24 cellular contexts compared by ENCODE assay signal in genomic region chr12:130087222-130087621, GRCh38.
DNase-seq lines count a peak whose midpoint lies in the region; ATAC-seq and TF ChIP-seq lines count a peak whose summit lies in the region.
"Had no signal": no experiment of that assay in that cellular context is flagged by ENCODE, and none has a peak within 500 bp of the region (broad histone marks: within the 10 kb centered on the region; RNA-seq: fewer than 3 reads in every experiment).

No MANE protein-coding gene starts in this region.

- no peaks in the 10 kb centered on the region for H3K36me3 Mint-ChIP-seq in activated CD8-positive, alpha-beta T cell treated with anti-CD3 and anti-CD28 coated beads for 36 hours (ENCODE audit: low read depth)
- H3K36me3 Mint-ChIP-seq in activated CD8-positive, alpha-beta T cell treated with anti-CD3 and anti-CD28 coated beads, Interleukin-2, amount 10 ng/mL, durations not matched to agents 7 days and 5 days (ENCODE audit: low read depth) = no peaks in the 10 kb centered on the region
- H3K36me3 Mint-ChIP-seq in CD8-positive, alpha-beta T cell = no peaks in the 10 kb centered on the region
- H3K36me3 Mint-ChIP-seq in T-helper 17 cell (ENCODE audit: low read depth) = no peaks in the 10 kb centered on the region
- H3K36me3 Mint-ChIP-seq in naive thymus-derived CD4-positive, alpha-beta T cell = no peaks in the 10 kb centered on the region
- H3K36me3 Mint-ChIP-seq in activated CD8-positive, alpha-beta memory T cell treated with anti-CD3 and anti-CD28 coated beads, Interleukin-2, amount 10 ng/mL, durations not matched to agents 7 days and 5 days = no peaks in the 10 kb centered on the region

- DNase-seq in activated CD8-positive, alpha-beta T cell treated with anti-CD3 and anti-CD28 coated beads for 36 hours = peak; percentile 13
- DNase-seq in activated CD8-positive, alpha-beta T cell treated with anti-CD3 and anti-CD28 coated beads, Interleukin-2, amount 10 ng/mL, durations not matched to agents 7 days and 5 days = no peak
- no peak for DNase-seq in CD8-positive, alpha-beta T cell
- DNase-seq in T-helper 17 cell (no peak), NCI-H1105 treated with DMSO at 0.1 percent for 48 hours (lab: John Stamatoyannopoulos, UW) (no peak)
- DNase-seq in naive thymus-derived CD4-positive, alpha-beta T cell = peak in 8 of 9 donors; percentile 8 to 44 (median 28)
- DNase-seq in activated CD8-positive, alpha-beta memory T cell treated with anti-CD3 and anti-CD28 coated beads, Interleukin-2, amount 10 ng/mL, durations not matched to agents 7 days and 5 days = no peak
- DNase-seq: AML-193; brain microvascular endothelial cell; COR-L47; dorsolateral prefrontal cortex; hypothalamus; left ventricle myocardium superior; NCI-H1105; NCI-H2029; NCI-H82; small intestine; stimulated activated CD4-positive, alpha-beta T cell treated with anti-CD3 and anti-CD28 coated beads, Interleukin-1b, Interleukin-23, amount 100 ng/mL, for 48 hours; transverse colon had no signal

- POLR2A ChIA-PET in activated CD8-positive, alpha-beta T cell treated with anti-CD3 and anti-CD28 coated beads for 36 hours (lab: Charles Lee) = interaction anchor here (1.3 kb wide), 1 partner anchor 19 kb away, joined by 5 read pairs; no protein-coding TSS in a partner anchor
- POLR2A ChIA-PET in activated CD8-positive, alpha-beta T cell treated with anti-CD3 and anti-CD28 coated beads, Interleukin-2, amount 10 ng/mL, durations not matched to agents 7 days and 5 days (lab: Charles Lee) = no interaction called here
- POLR2A ChIA-PET in CD8-positive, alpha-beta T cell (lab: Charles Lee) = no interaction called here
- POLR2A ChIA-PET in naive thymus-derived CD4-positive, alpha-beta T cell (lab: Charles Lee) = interaction anchor here (0.6 kb wide), 1 partner anchor 1517 kb away, joined by 4 read pairs; no protein-coding TSS in a partner anchor

- no peaks in the 10 kb centered on the region for H3K36me3 ChIP-seq in CD8-positive, alpha-beta T cell (ENCODE audit: insufficient read depth, low read length)
- H3K36me3 ChIP-seq in naive thymus-derived CD4-positive, alpha-beta T cell (ENCODE audit: control insufficient read depth in 2 of 3, insufficient read depth in 3 of 3, low read length in 3 of 3) = no peaks in the 10 kb centered on the region
- H3K36me3 ChIP-seq: brain microvascular endothelial cell, HAP-1, transverse colon had no signal

- H3K9me3 ChIP-seq in CD8-positive, alpha-beta T cell (ENCODE audit: low read length) = no peaks in the 10 kb centered on the region
- H3K9me3 ChIP-seq in T-helper 17 cell (ENCODE audit: control insufficient read depth, low read length, poor library complexity, severe bottlenecking) = no peaks in the 10 kb centered on the region
- H3K9me3 ChIP-seq in naive thymus-derived CD4-positive, alpha-beta T cell (ENCODE audit: control insufficient read depth in 2 of 3, low read length in 3 of 3) = no peaks in the 10 kb centered on the region
- H3K9me3 ChIP-seq: HAP-1, transverse colon had no signal

- no peaks in the 10 kb centered on the region for H3K27me3 ChIP-seq in CD8-positive, alpha-beta T cell (ENCODE audit: insufficient read depth, low read length)
- no peaks in the 10 kb centered on the region for H3K27me3 ChIP-seq in naive thymus-derived CD4-positive, alpha-beta T cell (ENCODE audit: control insufficient read depth in 2 of 2, insufficient read depth in 2 of 2, low read length in 2 of 2)
- H3K27me3 ChIP-seq: brain microvascular endothelial cell, transverse colon had no signal

- H3K4me1 ChIP-seq in CD8-positive, alpha-beta T cell (ENCODE audit: insufficient read depth, low read length) = peaks cover 23% of the 10 kb centered on the region
- H3K4me1 ChIP-seq in naive thymus-derived CD4-positive, alpha-beta T cell (ENCODE audit: control insufficient read depth in 2 of 2, insufficient read depth in 2 of 2, low read length in 2 of 2) = peaks cover 0 to 25% of the 10 kb centered on the region in 2 donors
- H3K4me1 ChIP-seq: A549, HAP-1, parathyroid adenoma, transverse colon had no signal

- CTCF ChIA-PET in activated CD8-positive, alpha-beta T cell treated with anti-CD3 and anti-CD28 coated beads for 36 hours (lab: Charles Lee) = interaction anchor here (0.8 to 1.1 kb wide), 2 partner anchors 19 to 39 kb away, joined by 3 read pairs; no protein-coding TSS in a partner anchor
- CTCF ChIA-PET in activated CD8-positive, alpha-beta T cell treated with anti-CD3 and anti-CD28 coated beads, Interleukin-2, amount 10 ng/mL, durations not matched to agents 7 days and 5 days (lab: Charles Lee) = no interaction called here
- CTCF ChIA-PET in CD8-positive, alpha-beta T cell (lab: Charles Lee) = interaction anchor here (1.4 kb wide), 2 partner anchors 56 to 61 kb away, joined by 3 to 4 read pairs; no protein-coding TSS in a partner anchor
- CTCF ChIA-PET in naive thymus-derived CD4-positive, alpha-beta T cell (lab: Charles Lee) = no interaction called here
- CTCF ChIA-PET in activated CD8-positive, alpha-beta memory T cell treated with anti-CD3 and anti-CD28 coated beads, Interleukin-2, amount 10 ng/mL, durations not matched to agents 7 days and 5 days (lab: Charles Lee) = no interaction called here

- H3K4me1 Mint-ChIP-seq in activated CD8-positive, alpha-beta T cell treated with anti-CD3 and anti-CD28 coated beads for 36 hours (ENCODE audit: low read depth) = peaks cover 22% of the 10 kb centered on the region
- peaks cover 13% of the 10 kb centered on the region for H3K4me1 Mint-ChIP-seq in activated CD8-positive, alpha-beta T cell treated with anti-CD3 and anti-CD28 coated beads, Interleukin-2, amount 10 ng/mL, durations not matched to agents 7 days and 5 days (ENCODE audit: low read depth)
- peaks cover 32% of the 10 kb centered on the region for H3K4me1 Mint-ChIP-seq in CD8-positive, alpha-beta T cell (ENCODE audit: low read depth)
- peaks cover 4% of the 10 kb centered on the region for H3K4me1 Mint-ChIP-seq in T-helper 17 cell
- H3K4me1 Mint-ChIP-seq in naive thymus-derived CD4-positive, alpha-beta T cell = peaks cover 10 to 57% (median 51%) of the 10 kb centered on the region in 7 donors
- no peaks in the 10 kb centered on the region for H3K4me1 Mint-ChIP-seq in activated CD8-positive, alpha-beta memory T cell treated with anti-CD3 and anti-CD28 coated beads, Interleukin-2, amount 10 ng/mL, durations not matched to agents 7 days and 5 days

- no peak overlapping the region for H3K4me3 ChIP-seq in CD8-positive, alpha-beta T cell (ENCODE audit: low read depth, low read length)
- peak overlapping the region; percentile 31 for H3K4me3 ChIP-seq in naive thymus-derived CD4-positive, alpha-beta T cell (ENCODE audit: low read length)
- H3K4me3 ChIP-seq: A549, dorsolateral prefrontal cortex, HAP-1, transverse colon had no signal

- peak; percentile 34 for ATAC-seq in activated CD8-positive, alpha-beta T cell treated with anti-CD3 and anti-CD28 coated beads for 36 hours
- ATAC-seq in activated CD8-positive, alpha-beta T cell treated with anti-CD3 and anti-CD28 coated beads, Interleukin-2, amount 10 ng/mL, durations not matched to agents 7 days and 5 days = no peak
- no peak for ATAC-seq in CD8-positive, alpha-beta T cell
- no peak for ATAC-seq in T-helper 17 cell
- ATAC-seq in naive thymus-derived CD4-positive, alpha-beta T cell = peak; percentile 60
- ATAC-seq in activated CD8-positive, alpha-beta memory T cell treated with anti-CD3 and anti-CD28 coated beads, Interleukin-2, amount 10 ng/mL, durations not matched to agents 7 days and 5 days = no peak
- no peak for ATAC-seq in GM21737 (IDR thresholded peaks at IDR 0.05; ENCODE audit: unreplicated experiment)
- ATAC-seq: A549 had no signal

- no peak overlapping the region for H3K27ac ChIP-seq in CD8-positive, alpha-beta T cell (ENCODE audit: low read depth, low read length)
- peak overlapping the region; percentile 48 for H3K27ac ChIP-seq in naive thymus-derived CD4-positive, alpha-beta T cell (ENCODE audit: low read depth, low read length)
- H3K27ac ChIP-seq: A549, brain microvascular endothelial cell, parathyroid adenoma, transverse colon had no signal

- no peak overlapping the region for H3K4me3 Mint-ChIP-seq in activated CD8-positive, alpha-beta T cell treated with anti-CD3 and anti-CD28 coated beads for 36 hours
- no peak overlapping the region for H3K4me3 Mint-ChIP-seq in activated CD8-positive, alpha-beta T cell treated with anti-CD3 and anti-CD28 coated beads, Interleukin-2, amount 10 ng/mL, durations not matched to agents 7 days and 5 days
- H3K4me3 Mint-ChIP-seq in CD8-positive, alpha-beta T cell = peak overlapping the region; percentile 70
- peak overlapping the region; percentile 19 for H3K4me3 Mint-ChIP-seq in T-helper 17 cell
- H3K4me3 Mint-ChIP-seq in naive thymus-derived CD4-positive, alpha-beta T cell = peak overlapping the region in 9 of 10 donors; percentile 66 to 91 (median 86)
- H3K4me3 Mint-ChIP-seq in activated CD8-positive, alpha-beta memory T cell treated with anti-CD3 and anti-CD28 coated beads, Interleukin-2, amount 10 ng/mL, durations not matched to agents 7 days and 5 days = no peak overlapping the region
- H3K4me3 Mint-ChIP-seq: T-helper 1 cell treated with Interleukin-12 subunit alpha and Interleukin-12 subunit beta and Interleukin-4 antibody, amounts not matched to agents 30 μg/mL and 1 μg/mL, for 36 hours had no signal

- no peaks in the 10 kb centered on the region for H3K27me3 Mint-ChIP-seq in activated CD8-positive, alpha-beta T cell treated with anti-CD3 and anti-CD28 coated beads for 36 hours
- no peaks in the 10 kb centered on the region for H3K27me3 Mint-ChIP-seq in activated CD8-positive, alpha-beta T cell treated with anti-CD3 and anti-CD28 coated beads, Interleukin-2, amount 10 ng/mL, durations not matched to agents 7 days and 5 days (ENCODE audit: low read depth)
- H3K27me3 Mint-ChIP-seq in CD8-positive, alpha-beta T cell (ENCODE audit: low read depth) = no peaks in the 10 kb centered on the region
- no peaks in the 10 kb centered on the region for H3K27me3 Mint-ChIP-seq in T-helper 17 cell
- H3K27me3 Mint-ChIP-seq in naive thymus-derived CD4-positive, alpha-beta T cell = no peaks in the 10 kb centered on the region
- no peaks in the 10 kb centered on the region for H3K27me3 Mint-ChIP-seq in activated CD8-positive, alpha-beta memory T cell treated with anti-CD3 and anti-CD28 coated beads, Interleukin-2, amount 10 ng/mL, durations not matched to agents 7 days and 5 days

- intact Hi-C loops in activated CD8-positive, alpha-beta T cell treated with anti-CD3 and anti-CD28 coated beads for 36 hours (cut with micrococcal nuclease) = no loop called here
- intact Hi-C loops in CD8-positive, alpha-beta T cell (cut with DNase I, micrococcal nuclease) = no loop called here
- intact Hi-C loops in naive thymus-derived CD4-positive, alpha-beta T cell (cut with micrococcal nuclease) = no loop called here

- no peaks in the 10 kb centered on the region for H3K9me3 Mint-ChIP-seq in activated CD8-positive, alpha-beta T cell treated with anti-CD3 and anti-CD28 coated beads for 36 hours
- H3K9me3 Mint-ChIP-seq in activated CD8-positive, alpha-beta T cell treated with anti-CD3 and anti-CD28 coated beads, Interleukin-2, amount 10 ng/mL, durations not matched to agents 7 days and 5 days (ENCODE audit: insufficient read depth) = no peaks in the 10 kb centered on the region
- H3K9me3 Mint-ChIP-seq in CD8-positive, alpha-beta T cell = no peaks in the 10 kb centered on the region
- peaks cover 0 to 17% (median 0%) of the 10 kb centered on the region in 11 donors for H3K9me3 Mint-ChIP-seq in naive thymus-derived CD4-positive, alpha-beta T cell
- H3K9me3 Mint-ChIP-seq in activated CD8-positive, alpha-beta memory T cell treated with anti-CD3 and anti-CD28 coated beads, Interleukin-2, amount 10 ng/mL, durations not matched to agents 7 days and 5 days (ENCODE audit: low read depth) = peaks cover 16% of the 10 kb centered on the region

- no peak for TF ChIP-seq CTCF in activated CD8-positive, alpha-beta T cell treated with anti-CD3 and anti-CD28 coated beads for 36 hours (IDR thresholded peaks at IDR 0.05)
- TF ChIP-seq CTCF in CD8-positive, alpha-beta T cell (IDR thresholded peaks at IDR 0.05) = no peak

- H3K27ac Mint-ChIP-seq in activated CD8-positive, alpha-beta T cell treated with anti-CD3 and anti-CD28 coated beads for 36 hours = no peak overlapping the region
- no peak overlapping the region for H3K27ac Mint-ChIP-seq in activated CD8-positive, alpha-beta T cell treated with anti-CD3 and anti-CD28 coated beads, Interleukin-2, amount 10 ng/mL, durations not matched to agents 7 days and 5 days
- H3K27ac Mint-ChIP-seq in CD8-positive, alpha-beta T cell = peak overlapping the region; percentile 73
- H3K27ac Mint-ChIP-seq in T-helper 17 cell = no peak overlapping the region
- peak overlapping the region in 8 of 9 donors; percentile 80 to 92 (median 88) for H3K27ac Mint-ChIP-seq in naive thymus-derived CD4-positive, alpha-beta T cell
- H3K27ac Mint-ChIP-seq in activated CD8-positive, alpha-beta memory T cell treated with anti-CD3 and anti-CD28 coated beads, Interleukin-2, amount 10 ng/mL, durations not matched to agents 7 days and 5 days = no peak overlapping the region
- H3K27ac Mint-ChIP-seq: T-helper 1 cell treated with Interleukin-12 subunit alpha and Interleukin-12 subunit beta and Interleukin-4 antibody, amounts not matched to agents 30 μg/mL and 1 μg/mL, for 36 hours had no signal

Comparison
In these comparisons a context has a peak if more than half of its experiments do, and no peak if none do; other contexts are left out.
1. ATAC-seq: peak in activated CD8-positive, alpha-beta T cell treated with anti-CD3 and anti-CD28 coated beads for 36 hours (single experiment) and naive thymus-derived CD4-positive, alpha-beta T cell (single experiment); none in activated CD8-positive, alpha-beta T cell treated with anti-CD3 and anti-CD28 coated beads, Interleukin-2, amount 10 ng/mL, durations not matched to agents 7 days and 5 days (single experiment), CD8-positive, alpha-beta T cell (single experiment), T-helper 17 cell (single experiment), activated CD8-positive, alpha-beta memory T cell treated with anti-CD3 and anti-CD28 coated beads, Interleukin-2, amount 10 ng/mL, durations not matched to agents 7 days and 5 days (single experiment) and GM21737 (single experiment).
2. DNase-seq: peak in activated CD8-positive, alpha-beta T cell treated with anti-CD3 and anti-CD28 coated beads for 36 hours (single experiment) and naive thymus-derived CD4-positive, alpha-beta T cell (8 of 9); none in activated CD8-positive, alpha-beta T cell treated with anti-CD3 and anti-CD28 coated beads, Interleukin-2, amount 10 ng/mL, durations not matched to agents 7 days and 5 days (single experiment), CD8-positive, alpha-beta T cell (0 of 7), T-helper 17 cell (0 of 3), activated CD8-positive, alpha-beta memory T cell treated with anti-CD3 and anti-CD28 coated beads, Interleukin-2, amount 10 ng/mL, durations not matched to agents 7 days and 5 days (single experiment) and NCI-H1105 treated with DMSO at 0.1 percent for 48 hours (single experiment).
3. CTCF ChIA-PET loops: an anchor here in activated CD8-positive, alpha-beta T cell treated with anti-CD3 and anti-CD28 coated beads for 36 hours (0.8 to 1.1 kb wide) and CD8-positive, alpha-beta T cell (1.4 kb wide); none called in activated CD8-positive, alpha-beta T cell treated with anti-CD3 and anti-CD28 coated beads, Interleukin-2, amount 10 ng/mL, durations not matched to agents 7 days and 5 days, naive thymus-derived CD4-positive, alpha-beta T cell and activated CD8-positive, alpha-beta memory T cell treated with anti-CD3 and anti-CD28 coated beads, Interleukin-2, amount 10 ng/mL, durations not matched to agents 7 days and 5 days.
4. POLR2A ChIA-PET loops: an anchor here in activated CD8-positive, alpha-beta T cell treated with anti-CD3 and anti-CD28 coated beads for 36 hours (1.3 kb wide) and naive thymus-derived CD4-positive, alpha-beta T cell (0.6 kb wide); none called in activated CD8-positive, alpha-beta T cell treated with anti-CD3 and anti-CD28 coated beads, Interleukin-2, amount 10 ng/mL, durations not matched to agents 7 days and 5 days and CD8-positive, alpha-beta T cell.
5. H3K27ac Mint-ChIP-seq: peak in CD8-positive, alpha-beta T cell (single experiment) and naive thymus-derived CD4-positive, alpha-beta T cell (8 of 9); none in activated CD8-positive, alpha-beta T cell treated with anti-CD3 and anti-CD28 coated beads for 36 hours (single experiment), activated CD8-positive, alpha-beta T cell treated with anti-CD3 and anti-CD28 coated beads, Interleukin-2, amount 10 ng/mL, durations not matched to agents 7 days and 5 days (single experiment), T-helper 17 cell (single experiment) and activated CD8-positive, alpha-beta memory T cell treated with anti-CD3 and anti-CD28 coated beads, Interleukin-2, amount 10 ng/mL, durations not matched to agents 7 days and 5 days (single experiment).
6. H3K4me3 Mint-ChIP-seq: peak in CD8-positive, alpha-beta T cell (single experiment), T-helper 17 cell (single experiment) and naive thymus-derived CD4-positive, alpha-beta T cell (9 of 10); none in activated CD8-positive, alpha-beta T cell treated with anti-CD3 and anti-CD28 coated beads for 36 hours (single experiment), activated CD8-positive, alpha-beta T cell treated with anti-CD3 and anti-CD28 coated beads, Interleukin-2, amount 10 ng/mL, durations not matched to agents 7 days and 5 days (single experiment) and activated CD8-positive, alpha-beta memory T cell treated with anti-CD3 and anti-CD28 coated beads, Interleukin-2, amount 10 ng/mL, durations not matched to agents 7 days and 5 days (single experiment).